20 cellular contexts compared by ENCODE assay signal in genomic region chr10:4176500-4177281, GRCh38.
DNase-seq lines count a peak whose midpoint lies in the region; ATAC-seq and TF ChIP-seq lines count a peak whose summit lies in the region.
"Had no signal": no experiment of that assay in that cellular context is flagged by ENCODE, and none has a peak within 500 bp of the region (broad histone marks: within the 10 kb centered on the region; RNA-seq: fewer than 3 reads in every experiment).

No MANE protein-coding gene starts in this region.

- peaks cover 22% of the 10 kb centered on the region for H3K4me1 ChIP-seq in testis
- H3K4me1 ChIP-seq: BE2C had no signal

- TF ChIP-seq CTCF in coronary artery (IDR thresholded peaks at IDR 0.05) (no peak), testis (IDR thresholded peaks at IDR 0.05) (no peak)

- no peaks in the 10 kb centered on the region for H3K9me3 ChIP-seq in testis
- H3K9me3 ChIP-seq: BE2C, tibial artery had no signal

- peak overlapping the region; percentile 10 to 68 for H3K27ac ChIP-seq in coronary artery
- peak overlapping the region; percentile 40 to 63 for H3K27ac ChIP-seq in testis
- H3K27ac ChIP-seq: cardiac muscle cell had no signal

- peak; percentile 17 for ATAC-seq in GM19324 (IDR thresholded peaks at IDR 0.05; ENCODE audit: low FRiP score, unreplicated experiment)
- ATAC-seq in HG03066 (IDR thresholded peaks at IDR 0.05; ENCODE audit: low read depth, unreplicated experiment): peak; percentile 29
- no peak for ATAC-seq in HG02840 (IDR thresholded peaks at IDR 0.05; ENCODE audit: low FRiP score, unreplicated experiment)
- ATAC-seq in HG03342 (IDR thresholded peaks at IDR 0.05; ENCODE audit: unreplicated experiment): no peak
- no peak for ATAC-seq in HG03457 (IDR thresholded peaks at IDR 0.05; ENCODE audit: unreplicated experiment)
- ATAC-seq: naive thymus-derived CD4-positive, alpha-beta T cell had no signal

- H3K36me3 ChIP-seq in testis (ENCODE audit: low read depth, missing control alignments): no peaks in the 10 kb centered on the region
- H3K36me3 ChIP-seq: BE2C, cardiac muscle cell, heart right ventricle, tibial artery had no signal

- intact Hi-C loops in testis (cut with DNase I; ENCODE audit: low total_unique reads): no loop called here

- DNase-seq in coronary artery (ENCODE audit: low spot score) (no peak), testis (no peak)
- DNase-seq: activated CD4-positive, alpha-beta memory T cell treated with anti-CD3 and anti-CD28 coated beads, Interleukin-2, amount 10 ng/mL, durations not matched to agents 7 days and 5 days; activated T-cell treated with anti-CD3 and anti-CD28 coated beads, Interleukin-2, amount 50 U/mL, for 48 hours; BE2C; effector CD8-positive, alpha-beta T cell; heart right ventricle; KBM-7; mammary epithelial cell; naive thymus-derived CD4-positive, alpha-beta T cell; NCI-H1105 treated with DMSO at 0.1 percent for 48 hours; NCI-H526 had no signal

- H3K4me3 ChIP-seq in coronary artery: no peak overlapping the region
- no peak overlapping the region for H3K4me3 ChIP-seq in testis
- H3K4me3 ChIP-seq: cardiac muscle cell, heart right ventricle, smooth muscle cell, tibial artery had no signal

- 38 to 52% methylated on average over 5 of the region's 5 CpGs for WGBS in testis, 2 donors

- no peak for TF ChIP-seq POLR2A in testis (IDR thresholded peaks at IDR 0.05)

- no peaks in the 10 kb centered on the region for H3K27me3 ChIP-seq in testis
- H3K27me3 ChIP-seq: BE2C, cardiac muscle cell, heart right ventricle, tibial artery had no signal

Comparison
In these comparisons a context has a peak if more than half of its experiments do, and no peak if none do; other contexts are left out.
1. ATAC-seq: peak in GM19324 (single experiment) and HG03066 (single experiment); none in HG02840 (single experiment), HG03342 (single experiment) and HG03457 (single experiment).